11 cellular contexts compared by ENCODE assay signal in the genomic region with DNA sequence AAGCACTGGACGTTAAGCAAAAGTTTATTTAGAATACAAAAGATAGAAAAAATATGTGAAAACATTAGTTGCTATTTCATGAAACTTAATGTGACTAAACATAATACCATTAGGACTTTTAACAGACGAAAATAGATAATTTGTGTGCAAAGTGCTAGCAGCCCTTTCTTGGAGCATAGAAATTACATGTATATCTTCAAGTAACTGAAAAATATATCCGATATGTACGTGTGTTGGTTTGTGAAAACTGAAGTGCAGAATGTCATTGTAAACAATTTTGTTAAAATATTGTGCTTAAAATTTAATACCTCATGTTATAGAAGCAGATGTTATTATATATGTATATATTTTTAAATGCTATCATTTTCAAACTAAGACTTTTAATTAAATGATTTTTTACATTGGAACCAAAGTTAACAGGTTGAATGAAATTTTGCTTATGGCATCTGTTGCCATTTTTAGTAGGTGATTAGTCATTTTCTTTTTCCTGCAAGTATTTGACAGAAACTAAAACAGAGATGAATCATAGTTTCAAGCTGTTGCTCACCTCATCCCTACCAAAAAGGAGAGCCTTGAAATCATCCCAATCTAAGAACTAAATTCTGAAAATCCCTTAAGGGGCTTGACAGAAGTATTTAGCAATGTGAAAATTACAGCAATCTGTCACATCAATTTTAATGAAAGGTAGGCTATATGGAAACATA.
DNase-seq lines count a peak whose midpoint lies in the region; ATAC-seq and TF ChIP-seq lines count a peak whose summit lies in the region.
"Had no signal": no experiment of that assay in that cellular context is flagged by ENCODE, and none has a peak within 500 bp of the region (broad histone marks: within the 10 kb centered on the region; RNA-seq: fewer than 3 reads in every experiment).

No MANE protein-coding gene starts in this region.

- POLR2A ChIA-PET in activated CD4-positive, alpha-beta memory T cell treated with anti-CD3 and anti-CD28 coated beads for 36 hours (lab: Charles Lee), result no interaction called here

- peaks cover 6% of the 10 kb centered on the region for H3K9me3 Mint-ChIP-seq in activated CD4-positive, alpha-beta memory T cell treated with anti-CD3 and anti-CD28 coated beads for 36 hours

- DNase-seq in RPMI8226 (peak; percentile 48), skeletal muscle cell (ENCODE audit: low read depth) (peak; percentile 23), NCI-H510A (lab: John Stamatoyannopoulos, UW) (no peak), body of pancreas (no peak)
- DNase-seq in activated CD4-positive, alpha-beta memory T cell treated with anti-CD3 and anti-CD28 coated beads for 36 hours, result no peak
- DNase-seq: activated CD4-positive, alpha-beta T cell treated with anti-CD3 and anti-CD28 coated beads, Interleukin-2, amount 10 ng/mL, durations not matched to agents 7 days and 5 days; NK-92 treated with Interleukin-12 subunit alpha and Interleukin-12 subunit beta, amount 100 ng/mL, for 24 hours had no signal

- H3K9me3 ChIP-seq in body of pancreas, result no peaks in the 10 kb centered on the region

- TF ChIP-seq CTCF in body of pancreas (IDR thresholded peaks at IDR 0.05), result no peak

- H3K27ac Mint-ChIP-seq in activated CD4-positive, alpha-beta memory T cell treated with anti-CD3 and anti-CD28 coated beads for 36 hours, result no peak overlapping the region
- H3K27ac Mint-ChIP-seq: activated CD4-positive, alpha-beta T cell treated with anti-CD3 and anti-CD28 coated beads, Interleukin-2, amount 10 ng/mL, durations not matched to agents 7 days and 5 days had no signal

- WGBS in body of pancreas, 2 donors, result 62 to 72% methylated on average over 4 of the region's 4 CpGs

- CTCF ChIA-PET in activated CD4-positive, alpha-beta memory T cell treated with anti-CD3 and anti-CD28 coated beads for 36 hours (lab: Charles Lee), result no interaction called here

- H3K36me3 ChIP-seq in body of pancreas (replicated peaks in 1 of 2; ENCODE audit: insufficient read depth in 1 of 2, low read depth in 2 of 2), result no peaks in the 10 kb centered on the region

- no peaks in the 10 kb centered on the region for H3K36me3 Mint-ChIP-seq in activated CD4-positive, alpha-beta memory T cell treated with anti-CD3 and anti-CD28 coated beads for 36 hours

- H3K4me1 ChIP-seq in body of pancreas, result no peaks in the 10 kb centered on the region

- H3K4me3 Mint-ChIP-seq in activated CD4-positive, alpha-beta memory T cell treated with anti-CD3 and anti-CD28 coated beads for 36 hours, result no peak overlapping the region
- H3K4me3 Mint-ChIP-seq: activated CD4-positive, alpha-beta T cell treated with anti-CD3 and anti-CD28 coated beads, Interleukin-2, amount 10 ng/mL, durations not matched to agents 7 days and 5 days; central memory CD8-positive, alpha-beta T cell had no signal

- H3K27me3 Mint-ChIP-seq in activated CD4-positive, alpha-beta memory T cell treated with anti-CD3 and anti-CD28 coated beads for 36 hours, result no peaks in the 10 kb centered on the region
- H3K27me3 Mint-ChIP-seq: activated CD4-positive, alpha-beta T cell treated with anti-CD3 and anti-CD28 coated beads, Interleukin-2, amount 10 ng/mL, durations not matched to agents 7 days and 5 days; central memory CD8-positive, alpha-beta T cell had no signal

- intact Hi-C loops in body of pancreas (cut with DNase I), result no loop called here
- intact Hi-C loops in activated CD4-positive, alpha-beta memory T cell treated with anti-CD3 and anti-CD28 coated beads for 36 hours (cut with micrococcal nuclease), result no loop called here

- no peaks in the 10 kb centered on the region for H3K27me3 ChIP-seq in body of pancreas

- ATAC-seq in GM18858 (IDR thresholded peaks at IDR 0.05; ENCODE audit: unreplicated experiment), result peak; percentile 74
- ATAC-seq in HG02884 (IDR thresholded peaks at IDR 0.05; ENCODE audit: unreplicated experiment), result peak; percentile 68
- no peak for ATAC-seq in body of pancreas

- TF ChIP-seq POLR2A in body of pancreas (IDR thresholded peaks at IDR 0.05), result no peak

- no peaks in the 10 kb centered on the region for H3K4me1 Mint-ChIP-seq in activated CD4-positive, alpha-beta memory T cell treated with anti-CD3 and anti-CD28 coated beads for 36 hours (ENCODE audit: low read depth)
- H3K4me1 Mint-ChIP-seq: activated CD4-positive, alpha-beta T cell treated with anti-CD3 and anti-CD28 coated beads, Interleukin-2, amount 10 ng/mL, durations not matched to agents 7 days and 5 days; central memory CD8-positive, alpha-beta T cell had no signal

- H3K4me3 ChIP-seq in skeletal muscle cell (ENCODE audit: low read depth, low read length) (no peak overlapping the region), body of pancreas (no peak overlapping the region)
- H3K4me3 ChIP-seq: skin epidermis had no signal

- no peak overlapping the region for H3K27ac ChIP-seq in body of pancreas
- H3K27ac ChIP-seq: skin epidermis had no signal

Comparison
In these comparisons a context has a peak if more than half of its experiments do, and no peak if none do; other contexts are left out.
1. DNase-seq: peak in RPMI8226 (single experiment) and skeletal muscle cell (single experiment); none in NCI-H510A (single experiment), body of pancreas (0 of 4) and activated CD4-positive, alpha-beta memory T cell treated with anti-CD3 and anti-CD28 coated beads for 36 hours (single experiment).